23 cellular contexts compared by ENCODE assay signal in genomic region chr1:4153571-4153970, GRCh38.
"Had no signal": no experiment of that assay in that cellular context is flagged by ENCODE, and none has a peak within 500 bp of the region (broad histone marks: within the 10 kb centered on the region; RNA-seq: fewer than 3 reads in every experiment).

No MANE protein-coding gene starts in this region.

- H3K79me2 ChIP-seq: hepatocyte had no signal

- H3K27me3 ChIP-seq: foreskin keratinocyte, hepatocyte had no signal

- FAIRE-seq: colon, endothelial cell of umbilical vein, frontal cortex had no signal

- H3K27ac ChIP-seq: coronary artery, dorsolateral prefrontal cortex, esophagus muscularis mucosa, foreskin keratinocyte, gastroesophageal sphincter, heart left ventricle, hepatocyte, left lung, lower lobe of right lung had no signal

- H3K4me2 ChIP-seq: hepatocyte had no signal

- ATAC-seq: foreskin keratinocyte, gastroesophageal sphincter, heart left ventricle, left cardiac atrium, left lung, left ventricle myocardium superior, lower lobe of right lung, mucosa of descending colon had no signal

- H2AFZ ChIP-seq: hepatocyte had no signal

- DNase-seq: dermis blood vessel endothelial cell; dorsolateral prefrontal cortex; effector CD4-positive, alpha-beta T cell; effector memory CD4-positive, alpha-beta T cell; foreskin keratinocyte; heart left ventricle; hypothalamus; immature natural killer cell; islet precursor cell; left cardiac atrium; left lung; left ventricle myocardium superior; lower lobe of right lung; mesenchymal stem cell; mucosa of descending colon had no signal

- H3K9me3 Mint-ChIP-seq: immature natural killer cell, mesothelial cell of epicardium had no signal

- H3K9me3 ChIP-seq: esophagus muscularis mucosa, gastroesophageal sphincter, heart left ventricle, left lung, lower lobe of right lung, mucosa of descending colon had no signal

- H3K36me3 ChIP-seq: esophagus muscularis mucosa, gastroesophageal sphincter, heart left ventricle, left lung, lower lobe of right lung had no signal

- H3K36me3 Mint-ChIP-seq: immature natural killer cell, mesothelial cell of epicardium had no signal

- H3K27ac Mint-ChIP-seq: immature natural killer cell, mesothelial cell of epicardium had no signal

- H3K4me1 ChIP-seq: esophagus muscularis mucosa, foreskin keratinocyte, gastroesophageal sphincter, heart left ventricle, left lung, lower lobe of right lung had no signal

- H3K4me3 ChIP-seq: coronary artery, dorsolateral prefrontal cortex, esophagus muscularis mucosa, gastroesophageal sphincter, heart left ventricle, hepatocyte, left lung, lower lobe of right lung, mucosa of descending colon had no signal

- H3K4me1 Mint-ChIP-seq: immature natural killer cell, mesothelial cell of epicardium had no signal

- H3K4me3 Mint-ChIP-seq: immature natural killer cell, mesothelial cell of epicardium had no signal
